Comparison of ENCODE assay signal across 1 cellular context in genomic region chr10:67607472-67607871, GRCh38.
TF ChIP-seq lines count a peak whose summit lies in the region.

No MANE protein-coding gene starts in this region.

TF ChIP-seq in IMR-90, 13 proteins besides CTCF, POLR2A, EP300 and RAD21:
- TF ChIP-seq CEBPB (IDR thresholded peaks at IDR 0.05; ENCODE audit: low read depth, low read length): no peak
- TF ChIP-seq MXI1 (IDR thresholded peaks at IDR 0.05; ENCODE audit: borderline replicate concordance, low read depth, low read length): no peak
- TF ChIP-seq SMC3 (IDR thresholded peaks at IDR 0.05; ENCODE audit: low read depth, low read length): no peak
- TF ChIP-seq MAFK (IDR thresholded peaks at IDR 0.05; ENCODE audit: low read depth, low read length): no peak
- TF ChIP-seq RFX5 (IDR thresholded peaks at IDR 0.05; ENCODE audit: low read depth, low read length): no peak
- no peak for TF ChIP-seq CHD1 (IDR thresholded peaks at IDR 0.05; ENCODE audit: low read depth, low read length)
- no peak for TF ChIP-seq BHLHE40 (IDR thresholded peaks at IDR 0.05; ENCODE audit: low read depth, low read length)
- TF ChIP-seq FOS (IDR thresholded peaks at IDR 0.05; ENCODE audit: low read depth, low read length): no peak
- TF ChIP-seq ELK1 (IDR thresholded peaks at IDR 0.05; ENCODE audit: borderline replicate concordance, low read depth, low read length): no peak
- TF ChIP-seq USF2 (IDR thresholded peaks at IDR 0.05; ENCODE audit: low read depth, low read length): no peak
TF ChIP-seq in IMR-90: peak in this region for 0.
